ENCODE assay signal across 14 cellular contexts in genomic region chr14:58829594-58829993, GRCh38.
A peak's percentile ranks its signal among the peaks of the same experiment; 100 is the strongest.
DNase-seq lines count a peak whose midpoint lies in the region; ATAC-seq and TF ChIP-seq lines count a peak whose summit lies in the region.
"Had no signal": no experiment of that assay in that cellular context is flagged by ENCODE, and none has a peak within 500 bp of the region (broad histone marks: within the 10 kb centered on the region; RNA-seq: fewer than 3 reads in every experiment).

No MANE protein-coding gene starts in this region.

- intact Hi-C loops in left colon (cut with DNase I, micrococcal nuclease): no loop called here

- peak; percentile 97 for ATAC-seq in left colon
- no peak for ATAC-seq in GM18505 (IDR thresholded peaks at IDR 0.05; ENCODE audit: unreplicated experiment)
- no peak for ATAC-seq in GM19455 (IDR thresholded peaks at IDR 0.05; ENCODE audit: unreplicated experiment)
- ATAC-seq: effector memory CD8-positive, alpha-beta T cell; heart right ventricle had no signal

- TF ChIP-seq POLR2A in GM18505 (IDR thresholded peaks at IDR 0.05; ENCODE audit: borderline replicate concordance, extremely low read depth, insufficient read depth, insufficient read length): no peak

- peak; percentile 97 for DNase-seq in DMS153 (lab: John Stamatoyannopoulos, UW)
- DNase-seq in NCI-H1105 (lab: John Stamatoyannopoulos, UW): peak; percentile 69
- peak; percentile 56 for DNase-seq in RPMI7951 (ENCODE audit: low read depth)
- DNase-seq in left colon: no peak
- no peak for DNase-seq in MV-4-11 (lab: John Stamatoyannopoulos, UW)
- DNase-seq in UCSD-AML1 (lab: John Stamatoyannopoulos, UW; ENCODE audit: unreplicated experiment): no peak
- DNase-seq: amniotic stem cell; BE2C; effector memory CD8-positive, alpha-beta T cell; heart right ventricle; NCI-H2227 treated with DMSO at 0.1 percent for 48 hours; SIG-M5 had no signal

Comparison
In these comparisons a context has a peak if more than half of its experiments do, and no peak if none do; other contexts are left out.
1. DNase-seq: peak in DMS153 (single experiment), NCI-H1105 (single experiment) and RPMI7951 (single experiment); none in left colon (0 of 2), MV-4-11 (single experiment) and UCSD-AML1 (single experiment).